ENCODE assay signal across 8 cellular contexts in the genomic region with DNA sequence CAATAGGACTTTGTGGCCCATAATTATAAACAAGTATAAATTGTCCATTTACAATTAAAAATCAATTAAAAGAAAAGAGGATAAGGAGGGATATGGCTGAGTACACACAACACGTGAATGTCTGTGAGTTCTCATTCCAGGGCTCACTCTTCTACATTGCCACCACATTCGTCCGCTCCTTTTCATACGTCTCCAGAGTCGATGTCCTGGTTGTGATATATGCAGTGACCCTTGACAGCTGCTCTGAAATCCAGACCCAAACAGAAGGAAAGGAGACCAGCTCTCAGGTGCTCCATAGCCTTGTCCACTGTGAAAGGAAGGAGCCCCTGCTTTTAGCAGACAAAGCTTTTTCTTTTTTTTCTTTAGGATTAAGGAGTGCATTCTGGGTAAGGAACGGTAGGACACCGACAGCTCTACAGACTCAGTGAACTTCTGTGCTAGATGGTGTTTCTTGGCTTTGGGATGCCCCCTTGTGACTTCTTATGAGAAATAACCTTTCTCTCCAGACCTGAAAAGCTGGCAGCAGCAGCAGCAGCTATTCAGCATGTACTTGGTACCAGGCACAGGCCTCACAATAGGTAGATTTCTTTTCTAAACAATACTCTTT. TPM values are rescaled to one million over a fixed set of nuclear protein-coding genes. Genes with fewer than 3 reads are reported as not detected.
A peak's percentile ranks its signal among the peaks of the same experiment; 100 is the strongest.
DNase-seq lines count a peak whose midpoint lies in the region; ATAC-seq, FAIRE-seq and TF ChIP-seq lines count a peak whose summit lies in the region.

No MANE protein-coding gene starts in this region.

- TF ChIP-seq CTCF in Panc1 (IDR thresholded peaks at IDR 0.05) (peak; percentile 83), endothelial cell of umbilical vein (IDR thresholded peaks at IDR 0.05; ENCODE audit: extremely low read depth in 1 of 2, insufficient read depth in 1 of 2, low read depth in 1 of 2, low read length in 2 of 2) (peak; percentile 37 to 55)

- no peaks in the 10 kb centered on the region for H3K9me3 Mint-ChIP-seq in naive thymus-derived CD4-positive, alpha-beta T cell

- DNase-seq in NCI-H345 (lab: John Stamatoyannopoulos, UW) (peak; percentile 30), NCI-H345 treated with DMSO at 0.1 percent for 48 hours (lab: John Stamatoyannopoulos, UW; ENCODE audit: unreplicated experiment) (no peak), Karpas-422 (peak; percentile 88), Panc1 (ENCODE audit: low read depth, low spot score) (peak; percentile 46), endothelial cell of umbilical vein (ENCODE audit: low read depth, low spot score) (peak; percentile 76)
- peak in 3 of 9 donors; percentile 3 to 18 (median 10) for DNase-seq in naive thymus-derived CD4-positive, alpha-beta T cell

- H3K36me3 ChIP-seq in Karpas-422 (ENCODE audit: insufficient read depth, low read length) (peaks cover 46% of the 10 kb centered on the region), Panc1 (ENCODE audit: control insufficient read depth, insufficient read depth, low read length) (no peaks in the 10 kb centered on the region), endothelial cell of umbilical vein (ENCODE audit: control insufficient read depth in 2 of 2, extremely low read depth in 1 of 2, insufficient read depth in 2 of 2, low read length in 2 of 2) (peaks cover 0 to 3% of the 10 kb centered on the region in 2 experiments)
- H3K36me3 ChIP-seq in naive thymus-derived CD4-positive, alpha-beta T cell (ENCODE audit: control insufficient read depth in 2 of 3, insufficient read depth in 3 of 3, low read length in 3 of 3) = peaks cover 0 to 31% (median 8%) of the 10 kb centered on the region in 3 experiments

- no peaks in the 10 kb centered on the region for H3K79me2 ChIP-seq in Karpas-422 (ENCODE audit: low read length)
- H3K79me2 ChIP-seq in endothelial cell of umbilical vein (ENCODE audit: control insufficient read depth, insufficient read depth, low read length) = no peaks in the 10 kb centered on the region

- H3K27me3 ChIP-seq in Karpas-422 (ENCODE audit: low read length) (no peaks in the 10 kb centered on the region), Panc1 (ENCODE audit: control insufficient read depth, insufficient read depth, low read length) (no peaks in the 10 kb centered on the region), endothelial cell of umbilical vein (ENCODE audit: control insufficient read depth in 2 of 2, insufficient read depth in 2 of 2, low read length in 2 of 2) (no peaks in the 10 kb centered on the region)
- H3K27me3 ChIP-seq in naive thymus-derived CD4-positive, alpha-beta T cell (ENCODE audit: control insufficient read depth in 2 of 2, insufficient read depth in 2 of 2, low read length in 2 of 2) = no peaks in the 10 kb centered on the region

- peaks cover 9 to 48% (median 25%) of the 10 kb centered on the region in 5 donors for H3K36me3 Mint-ChIP-seq in naive thymus-derived CD4-positive, alpha-beta T cell

- H3K27ac Mint-ChIP-seq in naive thymus-derived CD4-positive, alpha-beta T cell = peak overlapping the region in 3 of 9 donors; percentile 48 to 65 (median 53)

- H4K20me1 ChIP-seq in Karpas-422 (ENCODE audit: insufficient read depth, low read depth, low read length) (no peaks in the 10 kb centered on the region), endothelial cell of umbilical vein (replicated peaks; ENCODE audit: control insufficient read depth, extremely low read depth, insufficient read depth, low read length) (no peaks in the 10 kb centered on the region)

- peak; percentile 99 for ATAC-seq in Panc1
- peak; percentile 37 for ATAC-seq in naive thymus-derived CD4-positive, alpha-beta T cell
- ATAC-seq in HG02678 (IDR thresholded peaks at IDR 0.05; ENCODE audit: unreplicated experiment) = no peak
- ATAC-seq in HG02642 (IDR thresholded peaks at IDR 0.05; ENCODE audit: poor library complexity, unreplicated experiment) = no peak

- H3K9me3 ChIP-seq in Karpas-422 (ENCODE audit: low read length) (no peaks in the 10 kb centered on the region), Panc1 (ENCODE audit: control insufficient read depth, insufficient read depth, low read depth, low read length) (no peaks in the 10 kb centered on the region), endothelial cell of umbilical vein (replicated peaks; ENCODE audit: control insufficient read depth, insufficient read depth, low read length) (no peaks in the 10 kb centered on the region)
- no peaks in the 10 kb centered on the region for H3K9me3 ChIP-seq in naive thymus-derived CD4-positive, alpha-beta T cell (ENCODE audit: control insufficient read depth in 2 of 3, low read length in 3 of 3)

- no peaks in the 10 kb centered on the region for H3K9me1 ChIP-seq in endothelial cell of umbilical vein (replicated peaks; ENCODE audit: control insufficient read depth, extremely low read depth, insufficient read depth, low read length)

- no peak for TF ChIP-seq POLR2A in endothelial cell of umbilical vein (IDR thresholded peaks at IDR 0.05; ENCODE audit: low read depth, low read length)

- H3K4me1 ChIP-seq in Karpas-422 (ENCODE audit: low read length) (no peaks in the 10 kb centered on the region), Panc1 (ENCODE audit: control insufficient read depth, insufficient read depth, low read length) (no peaks in the 10 kb centered on the region), endothelial cell of umbilical vein (ENCODE audit: control insufficient read depth, extremely low read depth, insufficient read depth, low read length) (no peaks in the 10 kb centered on the region)
- H3K4me1 ChIP-seq in naive thymus-derived CD4-positive, alpha-beta T cell (ENCODE audit: control insufficient read depth in 2 of 2, insufficient read depth in 2 of 2, low read length in 2 of 2) = no peaks in the 10 kb centered on the region

- H3K27me3 Mint-ChIP-seq in naive thymus-derived CD4-positive, alpha-beta T cell = no peaks in the 10 kb centered on the region

- intact Hi-C loops in Panc1 (cut with micrococcal nuclease; ENCODE audit: unreplicated experiment) (loop anchor here (10.0 kb wide), 1 partner anchor 166 kb away; a partner anchor contains a TSS), endothelial cell of umbilical vein (cut with micrococcal nuclease) (loop anchor here (1.0 to 10.0 kb wide), 3 partner anchors 166 to 529 kb away; a partner anchor contains a TSS)
- intact Hi-C loops in naive thymus-derived CD4-positive, alpha-beta T cell (cut with micrococcal nuclease) = loop anchor here in 1 of 2 donors (1.0 kb wide), 1 partner anchor 306 kb away; no protein-coding TSS in a partner anchor

- H3K9ac ChIP-seq in Karpas-422 (ENCODE audit: low read length) (no peak overlapping the region), endothelial cell of umbilical vein (replicated peaks; ENCODE audit: extremely low read depth, insufficient read depth, low read length) (no peak overlapping the region)

- H3K4me1 Mint-ChIP-seq in naive thymus-derived CD4-positive, alpha-beta T cell = no peaks in the 10 kb centered on the region

- in situ Hi-C loops in Panc1 (cut with HindIII; ENCODE audit: low pct_unique_long_range_greater_than_20kb, low sequenced_read_pairs) = no loop called here

- H2AFZ ChIP-seq in Karpas-422 (ENCODE audit: low read length) (no peak overlapping the region), endothelial cell of umbilical vein (ENCODE audit: low read depth, low read length) (no peak overlapping the region)

- no peak overlapping the region for H3K27ac ChIP-seq in Karpas-422 (ENCODE audit: low read length)
- no peak overlapping the region for H3K27ac ChIP-seq in Panc1 (ENCODE audit: low read length)
- H3K27ac ChIP-seq in endothelial cell of umbilical vein (ENCODE audit: insufficient read depth, low read depth, low read length) = no peak overlapping the region
- H3K27ac ChIP-seq in naive thymus-derived CD4-positive, alpha-beta T cell (ENCODE audit: low read depth, low read length) = no peak overlapping the region

- no peaks in the 10 kb centered on the region for H3K9me2 ChIP-seq in Karpas-422 (replicated peaks; ENCODE audit: insufficient read depth, low read length)

- FAIRE-seq in endothelial cell of umbilical vein (lab: Jason Lieb, UNC) = no peak

- POLR2A ChIA-PET in Panc1 (lab: Charles Lee) = interaction anchor here (0.7 kb wide), 1 partner anchor 14 kb away, joined by 4 read pairs; no protein-coding TSS in a partner anchor
- POLR2A ChIA-PET in endothelial cell of umbilical vein (lab: Charles Lee) = no interaction called here
- POLR2A ChIA-PET in naive thymus-derived CD4-positive, alpha-beta T cell (lab: Charles Lee) = no interaction called here

- BruUV-seq in Panc1 (replicated peaks; lab: Mats Ljungman, UMichigan) (no TSS peak), endothelial cell of umbilical vein (replicated peaks; lab: Mats Ljungman, UMichigan) (no TSS peak)

- H3K4me2 ChIP-seq in Karpas-422 (ENCODE audit: low read depth, low read length, poor library complexity, severe bottlenecking) (no peak overlapping the region), endothelial cell of umbilical vein (ENCODE audit: insufficient read depth, low read length) (no peak overlapping the region)

- H3K4me3 ChIP-seq in Karpas-422 (ENCODE audit: low read length) (no peak overlapping the region), Panc1 (ENCODE audit: low read depth in 2 of 2, low read length in 2 of 2) (no peak overlapping the region), endothelial cell of umbilical vein (replicated peaks in 1 of 3; ENCODE audit: insufficient read depth in 1 of 3, low read depth in 1 of 3, low read length in 3 of 3) (no peak overlapping the region)
- H3K4me3 ChIP-seq in naive thymus-derived CD4-positive, alpha-beta T cell (ENCODE audit: low read length) = no peak overlapping the region

- CTCF ChIA-PET in Panc1 (lab: Charles Lee) (interaction anchor here (0.6 to 1.3 kb wide), 12 partner anchors 13 to 305 kb away, joined by 3 to 12 read pairs (median 4); a partner anchor contains a TSS), endothelial cell of umbilical vein (lab: Charles Lee) (interaction anchor here (0.6 to 4.3 kb wide), 42 partner anchors 8 to 580 kb away, joined by 3 to 89 read pairs (median 4); a partner anchor contains a TSS)
- CTCF ChIA-PET in naive thymus-derived CD4-positive, alpha-beta T cell (lab: Charles Lee) = interaction anchor here (0.5 to 0.7 kb wide), 3 partner anchors 53 to 305 kb away, joined by 3 to 4 read pairs (median 3); no protein-coding TSS in a partner anchor

- dilution Hi-C loops in endothelial cell of umbilical vein (cut with MboI; ENCODE audit: extremely low pct_ligation_motif_present, low sequenced_read_pairs) = no loop called here

- H3K4me3 Mint-ChIP-seq in naive thymus-derived CD4-positive, alpha-beta T cell = no peak overlapping the region

RNA-seq across cellular contexts. Expression of a gene that starts 19.7 kb away (rescaled TPM):
- 0.22 TPM in 1 of 2 replicates, not detected in the other for total RNA-seq in Karpas-422 (2014; rRNA removed; shearing (Covaris generic); ENCODE audit: low replicate concordance)
- not detected for total RNA-seq in Panc1 (2021; ENCODE audit: unreplicated experiment)
- not detected for polyA plus RNA-seq in Panc1 (2012; ENCODE audit: insufficient read length)
- 0.46 TPM in 1 of 2 replicates, not detected in the other for total RNA-seq in endothelial cell of umbilical vein
- polyA plus RNA-seq in endothelial cell of umbilical vein = 0.07 TPM in 1 of 2 replicates, not detected in the other
- polyA plus RNA-seq in endothelial cell of umbilical vein (2011; cell fraction: cytosol; rRNA removed) = 0.07 TPM in 1 of 2 replicates, not detected in the other
- 0.22 TPM in 1 of 2 replicates, not detected in the other for polyA plus RNA-seq in endothelial cell of umbilical vein (2011; cell fraction: nucleus; rRNA removed)
- polyA plus RNA-seq in endothelial cell of umbilical vein (2012) = not detected in 2 replicates
- not detected in 2 replicates for polyA minus RNA-seq in endothelial cell of umbilical vein
- polyA minus RNA-seq in endothelial cell of umbilical vein (2011; cell fraction: cytosol; rRNA and poly(A)+ RNA removed) = not detected
- polyA minus RNA-seq in endothelial cell of umbilical vein (2011; cell fraction: nucleus; rRNA and poly(A)+ RNA removed) = not detected in 2 replicates
- total RNA-seq in naive thymus-derived CD4-positive, alpha-beta T cell = under 1 TPM in 4 of 5 experiments, not detected in 1; 0.19 to 0.73 (median 0.44) TPM
- polyA plus RNA-seq in naive thymus-derived CD4-positive, alpha-beta T cell = under 1 TPM; 0.32 to 0.45 TPM

RNA-seq across cellular contexts. Expression of a gene that starts 51.5 kb away (rescaled TPM):
- 189 and 274 TPM in 2 replicates for total RNA-seq in Karpas-422 (2014; rRNA removed; shearing (Covaris generic); ENCODE audit: low replicate concordance)
- total RNA-seq in Panc1 (2021; ENCODE audit: unreplicated experiment) = 68.8 TPM
- 62.6 TPM for polyA plus RNA-seq in Panc1 (2012; ENCODE audit: insufficient read length)
- 12.1 and 16.5 TPM in 2 replicates for total RNA-seq in endothelial cell of umbilical vein
- 21.4 and 24.0 TPM in 2 replicates for polyA plus RNA-seq in endothelial cell of umbilical vein
- 15.8 and 15.9 TPM in 2 replicates for polyA plus RNA-seq in endothelial cell of umbilical vein (2011; cell fraction: cytosol; rRNA removed)
- 7.3 and 9.4 TPM in 2 replicates for polyA plus RNA-seq in endothelial cell of umbilical vein (2011; cell fraction: nucleus; rRNA removed)
- polyA plus RNA-seq in endothelial cell of umbilical vein (2012) = 7.5 and 17.3 TPM in 2 replicates
- 23.4 and 30.6 TPM in 2 replicates for polyA minus RNA-seq in endothelial cell of umbilical vein
- polyA minus RNA-seq in endothelial cell of umbilical vein (2011; cell fraction: cytosol; rRNA and poly(A)+ RNA removed) = 101 TPM
- polyA minus RNA-seq in endothelial cell of umbilical vein (2011; cell fraction: nucleus; rRNA and poly(A)+ RNA removed) = 7.5 and 8.0 TPM in 2 replicates
- total RNA-seq in naive thymus-derived CD4-positive, alpha-beta T cell = 100 to 1,000 TPM; 365 to 949 (median 395) TPM
- 1,000 to 10,000 TPM; 1,221 to 1,411 TPM for polyA plus RNA-seq in naive thymus-derived CD4-positive, alpha-beta T cell

RNA-seq across cellular contexts. Expression of a gene that starts 54.3 kb away (rescaled TPM):
- total RNA-seq in Karpas-422 (2014; rRNA removed; shearing (Covaris generic); ENCODE audit: low replicate concordance) = 24.1 and 36.0 TPM in 2 replicates
- total RNA-seq in Panc1 (2021; ENCODE audit: unreplicated experiment) (22.1 TPM), endothelial cell of umbilical vein (14.5 and 16.1 TPM in 2 replicates)
- polyA plus RNA-seq in Panc1 (2012; ENCODE audit: insufficient read length) = 20.0 TPM
- 8.8 and 9.8 TPM in 2 replicates for polyA plus RNA-seq in endothelial cell of umbilical vein
- polyA plus RNA-seq in endothelial cell of umbilical vein (2011; cell fraction: cytosol; rRNA removed) = 10.7 and 11.7 TPM in 2 replicates
- 13.3 and 16.6 TPM in 2 replicates for polyA plus RNA-seq in endothelial cell of umbilical vein (2011; cell fraction: nucleus; rRNA removed)
- polyA plus RNA-seq in endothelial cell of umbilical vein (2012) = 22.4 and 23.5 TPM in 2 replicates
- 12.6 and 17.8 TPM in 2 replicates for polyA minus RNA-seq in endothelial cell of umbilical vein
- 4.5 TPM for polyA minus RNA-seq in endothelial cell of umbilical vein (2011; cell fraction: cytosol; rRNA and poly(A)+ RNA removed)
- polyA minus RNA-seq in endothelial cell of umbilical vein (2011; cell fraction: nucleus; rRNA and poly(A)+ RNA removed) = 5.0 and 12.5 TPM in 2 replicates
- total RNA-seq in naive thymus-derived CD4-positive, alpha-beta T cell = 10 to 100 TPM; 12.4 to 22.7 (median 20.3) TPM
- polyA plus RNA-seq in naive thymus-derived CD4-positive, alpha-beta T cell = 10 to 100 TPM; 19.4 to 26.2 TPM

RNA-seq across cellular contexts. Expression of a gene that starts 54.5 kb away (rescaled TPM):
- 134 and 207 TPM in 2 replicates for total RNA-seq in Karpas-422 (2014; rRNA removed; shearing (Covaris generic); ENCODE audit: low replicate concordance)
- 155 TPM for total RNA-seq in Panc1 (2021; ENCODE audit: unreplicated experiment)
- polyA plus RNA-seq in Panc1 (2012; ENCODE audit: insufficient read length) = 196 TPM
- 58.1 and 72.1 TPM in 2 replicates for total RNA-seq in endothelial cell of umbilical vein
- 120 and 135 TPM in 2 replicates for polyA plus RNA-seq in endothelial cell of umbilical vein
- 108 and 111 TPM in 2 replicates for polyA plus RNA-seq in endothelial cell of umbilical vein (2011; cell fraction: cytosol; rRNA removed)
- polyA plus RNA-seq in endothelial cell of umbilical vein (2011; cell fraction: nucleus; rRNA removed) = 54.2 and 60.7 TPM in 2 replicates
- polyA plus RNA-seq in endothelial cell of umbilical vein (2012) = 89.4 and 104 TPM in 2 replicates
- polyA minus RNA-seq in endothelial cell of umbilical vein = 43.2 and 44.4 TPM in 2 replicates
- polyA minus RNA-seq in endothelial cell of umbilical vein (2011; cell fraction: cytosol; rRNA and poly(A)+ RNA removed) = 50.4 TPM
- polyA minus RNA-seq in endothelial cell of umbilical vein (2011; cell fraction: nucleus; rRNA and poly(A)+ RNA removed) = 24.3 and 31.4 TPM in 2 replicates
- total RNA-seq in naive thymus-derived CD4-positive, alpha-beta T cell = 10 to 100 TPM; 29.1 to 75.0 (median 58.2) TPM
- 10 to 100 TPM; 56.2 to 64.8 TPM for polyA plus RNA-seq in naive thymus-derived CD4-positive, alpha-beta T cell

Comparison
In these comparisons a context has a peak if more than half of its experiments do, and no peak if none do; other contexts are left out.
1. ATAC-seq: peak in Panc1 (single experiment) and naive thymus-derived CD4-positive, alpha-beta T cell (single experiment); none in HG02678 (single experiment) and HG02642 (single experiment).